8 cellular contexts compared by ENCODE assay signal in the genomic region with DNA sequence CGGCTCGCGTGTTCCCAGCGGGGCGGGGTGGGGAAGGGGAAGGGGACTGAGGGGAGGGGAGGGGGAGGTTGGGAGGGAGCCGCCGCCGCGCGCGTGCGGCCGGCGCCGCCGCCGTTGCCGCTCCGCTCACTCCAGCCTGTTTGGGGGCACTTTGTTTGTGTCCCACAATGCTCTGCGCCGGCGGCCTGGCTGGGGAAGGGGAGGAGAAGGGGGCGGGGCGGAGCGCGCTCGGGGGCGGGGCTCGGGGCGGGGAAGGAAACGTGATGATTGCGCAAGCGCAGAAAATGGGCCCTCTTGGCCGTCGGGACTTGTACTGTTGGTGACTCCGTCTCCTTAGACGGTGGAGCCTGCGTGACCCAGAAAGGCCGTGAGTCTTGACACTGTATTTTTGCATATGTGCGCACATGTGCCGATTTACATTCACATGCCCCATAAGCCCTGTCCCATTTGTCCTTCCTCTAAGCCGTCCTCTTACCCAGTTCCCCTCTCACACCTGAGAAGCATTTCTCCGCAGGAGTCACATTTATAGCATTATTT. TPM values are rescaled to one million over a fixed set of nuclear protein-coding genes. Genes with fewer than 3 reads are reported as not detected.
DNase-seq lines count a peak whose midpoint lies in the region; ATAC-seq and TF ChIP-seq lines count a peak whose summit lies in the region.

A gene with protein sequence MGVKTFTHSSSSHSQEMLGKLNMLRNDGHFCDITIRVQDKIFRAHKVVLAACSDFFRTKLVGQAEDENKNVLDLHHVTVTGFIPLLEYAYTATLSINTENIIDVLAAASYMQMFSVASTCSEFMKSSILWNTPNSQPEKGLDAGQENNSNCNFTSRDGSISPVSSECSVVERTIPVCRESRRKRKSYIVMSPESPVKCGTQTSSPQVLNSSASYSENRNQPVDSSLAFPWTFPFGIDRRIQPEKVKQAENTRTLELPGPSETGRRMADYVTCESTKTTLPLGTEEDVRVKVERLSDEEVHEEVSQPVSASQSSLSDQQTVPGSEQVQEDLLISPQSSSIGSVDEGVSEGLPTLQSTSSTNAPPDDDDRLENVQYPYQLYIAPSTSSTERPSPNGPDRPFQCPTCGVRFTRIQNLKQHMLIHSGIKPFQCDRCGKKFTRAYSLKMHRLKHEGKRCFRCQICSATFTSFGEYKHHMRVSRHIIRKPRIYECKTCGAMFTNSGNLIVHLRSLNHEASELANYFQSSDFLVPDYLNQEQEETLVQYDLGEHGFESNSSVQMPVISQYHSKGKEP (minus strand): TSS at position 169 of the 537 bp plus-strand sequence. CDS start 53,044 bp downstream, outside the sequence.

- peak; percentile 75 for TF ChIP-seq POLR2A in GM19099 (IDR thresholded peaks at IDR 0.05; ENCODE audit: extremely low read depth, insufficient read length, low read depth)

- peak within 1 kb of the TSS; percentile 88 to 95 for H3K27ac ChIP-seq in coronary artery

- DNase-seq in AML-193 (lab: John Stamatoyannopoulos, UW) (peak; percentile 72 to 85), NCI-H524 treated with DMSO at 0.1 percent for 48 hours (lab: John Stamatoyannopoulos, UW) (peak; percentile 27), coronary artery (ENCODE audit: low spot score) (peak; percentile 95), left lobe of liver (ENCODE audit: low spot score) (peak; percentile 93)
- DNase-seq in activated CD4-positive, alpha-beta T cell treated with anti-CD3 and anti-CD28 coated beads, Interleukin-2, amount 10 ng/mL, durations not matched to agents 24 days and 14 days, result peak; percentile 95
- peak; percentile 88 to 90 for DNase-seq in stimulated activated CD4-positive, alpha-beta T cell treated with anti-CD3 and anti-CD28 coated beads, Interleukin-2, amount 100 ng/mL, for 24 hours

- peak within 1 kb of the TSS; percentile 98 for H3K27ac Mint-ChIP-seq in activated CD4-positive, alpha-beta T cell treated with anti-CD3 and anti-CD28 coated beads, Interleukin-2, amount 10 ng/mL, durations not matched to agents 24 days and 14 days

- ATAC-seq in HG03378 (IDR thresholded peaks at IDR 0.05; ENCODE audit: unreplicated experiment), result peak; percentile 53
- ATAC-seq in left lobe of liver, result peak; percentile 89

- intact Hi-C loops in activated CD4-positive, alpha-beta T cell treated with anti-CD3 and anti-CD28 coated beads, Interleukin-2, amount 10 ng/mL, durations not matched to agents 24 days and 14 days (cut with micrococcal nuclease), result loop anchor here (1.0 to 10.0 kb wide), 6 partner anchors 25 to 602 kb away; a partner anchor contains a TSS

- peaks cover 30% of the 10 kb centered on the region for H3K4me1 Mint-ChIP-seq in activated CD4-positive, alpha-beta T cell treated with anti-CD3 and anti-CD28 coated beads, Interleukin-2, amount 10 ng/mL, durations not matched to agents 24 days and 14 days

- H3K4me3 ChIP-seq in coronary artery, result peak within 1 kb of the TSS; percentile 98

- peaks cover 6% of the 10 kb centered on the region for H3K36me3 Mint-ChIP-seq in activated CD4-positive, alpha-beta T cell treated with anti-CD3 and anti-CD28 coated beads, Interleukin-2, amount 10 ng/mL, durations not matched to agents 24 days and 14 days (ENCODE audit: low read depth)

- peak within 1 kb of the TSS; percentile 96 for H3K4me3 Mint-ChIP-seq in activated CD4-positive, alpha-beta T cell treated with anti-CD3 and anti-CD28 coated beads, Interleukin-2, amount 10 ng/mL, durations not matched to agents 24 days and 14 days

- no peaks in the 10 kb centered on the region for H3K9me3 Mint-ChIP-seq in activated CD4-positive, alpha-beta T cell treated with anti-CD3 and anti-CD28 coated beads, Interleukin-2, amount 10 ng/mL, durations not matched to agents 24 days and 14 days

- peaks cover 1% of the 10 kb centered on the region for H3K27me3 Mint-ChIP-seq in activated CD4-positive, alpha-beta T cell treated with anti-CD3 and anti-CD28 coated beads, Interleukin-2, amount 10 ng/mL, durations not matched to agents 24 days and 14 days

- TF ChIP-seq CTCF in coronary artery (IDR thresholded peaks at IDR 0.05), result no peak

RNA-seq across cellular contexts. Expression of the gene that starts here (rescaled TPM):
- total RNA-seq in activated CD4-positive, alpha-beta T cell treated with anti-CD3 and anti-CD28 coated beads, Interleukin-2, amount 10 ng/mL, durations not matched to agents 24 days and 14 days, result 33.1 and 36.0 TPM in 2 replicates
- 17.1 TPM for total RNA-seq in left lobe of liver

Comparison
In these comparisons a context has a peak if more than half of its experiments do, and no peak if none do; other contexts are left out.
1. Peak in every context shown above with its lines: DNase-seq, ATAC-seq, H3K4me3 ChIP-seq and H3K27ac ChIP-seq.
2. DNase-seq: peak in every context shown above with its lines; median percentile 95 in activated CD4-positive, alpha-beta T cell treated with anti-CD3 and anti-CD28 coated beads, Interleukin-2, amount 10 ng/mL, durations not matched to agents 24 days and 14 days; 95 in coronary artery; 93 in left lobe of liver; 89 in stimulated activated CD4-positive, alpha-beta T cell treated with anti-CD3 and anti-CD28 coated beads, Interleukin-2, amount 100 ng/mL, for 24 hours; 78 in AML-193; 27 in NCI-H524 treated with DMSO at 0.1 percent for 48 hours.